Comparison of ENCODE assay signal across 8 cellular contexts in genomic region chr17:15171433-15172047, GRCh38.
DNase-seq lines count a peak whose midpoint lies in the region; ATAC-seq and TF ChIP-seq lines count a peak whose summit lies in the region.

No MANE protein-coding gene starts in this region.

- intact Hi-C loops in left lung (cut with DNase I), result no loop called here

- no peaks in the 10 kb centered on the region; the same call in 1 of the 2 replicates for H3K27me3 ChIP-seq in SJCRH30
- no peaks in the 10 kb centered on the region for H3K27me3 ChIP-seq in left lung

- H3K4me3 ChIP-seq in SJCRH30, result no peak overlapping the region
- H3K4me3 ChIP-seq in coronary artery, result no peak overlapping the region
- H3K4me3 ChIP-seq in left lung, result no peak overlapping the region

- H3K4me1 ChIP-seq in SJCRH30 (no peaks in the 10 kb centered on the region), left lung (no peaks in the 10 kb centered on the region)

- ATAC-seq in HG03097 (IDR thresholded peaks at IDR 0.05; ENCODE audit: low FRiP score, unreplicated experiment) (peak; percentile 71), left lung (peak; percentile 99)

- TF ChIP-seq CTCF in coronary artery (IDR thresholded peaks at IDR 0.05), result peak; percentile 36
- peak; percentile 72 to 91 for TF ChIP-seq CTCF in left lung (IDR thresholded peaks at IDR 0.05)

- DNase-seq in NCI-H524 (lab: John Stamatoyannopoulos, UW) (peak; percentile 8 to 41), NCI-H524 treated with DMSO at 0.1 percent for 48 hours (lab: John Stamatoyannopoulos, UW) (no peak), SJCRH30 (peak; percentile 71 to 82), coronary artery (ENCODE audit: low spot score) (no peak), left lung (peak; percentile 64 to 83), NCI-H2107 (lab: John Stamatoyannopoulos, UW) (no peak)
- peak; percentile 17 to 19 for DNase-seq in stimulated activated CD8-positive, alpha-beta memory T cell treated with anti-CD3 and anti-CD28 coated beads, Interleukin-2, amount 100 ng/mL, for 48 hours (ENCODE audit: low read depth in 2 of 2)

- no peaks in the 10 kb centered on the region for H3K36me3 ChIP-seq in SJCRH30
- H3K36me3 ChIP-seq in left lung, result no peaks in the 10 kb centered on the region

- H3K27ac ChIP-seq in SJCRH30, result no peak overlapping the region
- H3K27ac ChIP-seq in coronary artery, result no peak overlapping the region
- H3K27ac ChIP-seq in left lung, result no peak overlapping the region

- H3K9me3 ChIP-seq in SJCRH30 (replicated peaks) (no peaks in the 10 kb centered on the region), left lung (no peaks in the 10 kb centered on the region)

Comparison
In these comparisons a context has a peak if more than half of its experiments do, and no peak if none do; other contexts are left out.
1. DNase-seq: peak in NCI-H524 (2 of 2), SJCRH30 (2 of 2), left lung (2 of 2) and stimulated activated CD8-positive, alpha-beta memory T cell treated with anti-CD3 and anti-CD28 coated beads, Interleukin-2, amount 100 ng/mL, for 48 hours (2 of 2); none in NCI-H524 treated with DMSO at 0.1 percent for 48 hours (single experiment), coronary artery (single experiment) and NCI-H2107 (single experiment).